In the genomic region with DNA sequence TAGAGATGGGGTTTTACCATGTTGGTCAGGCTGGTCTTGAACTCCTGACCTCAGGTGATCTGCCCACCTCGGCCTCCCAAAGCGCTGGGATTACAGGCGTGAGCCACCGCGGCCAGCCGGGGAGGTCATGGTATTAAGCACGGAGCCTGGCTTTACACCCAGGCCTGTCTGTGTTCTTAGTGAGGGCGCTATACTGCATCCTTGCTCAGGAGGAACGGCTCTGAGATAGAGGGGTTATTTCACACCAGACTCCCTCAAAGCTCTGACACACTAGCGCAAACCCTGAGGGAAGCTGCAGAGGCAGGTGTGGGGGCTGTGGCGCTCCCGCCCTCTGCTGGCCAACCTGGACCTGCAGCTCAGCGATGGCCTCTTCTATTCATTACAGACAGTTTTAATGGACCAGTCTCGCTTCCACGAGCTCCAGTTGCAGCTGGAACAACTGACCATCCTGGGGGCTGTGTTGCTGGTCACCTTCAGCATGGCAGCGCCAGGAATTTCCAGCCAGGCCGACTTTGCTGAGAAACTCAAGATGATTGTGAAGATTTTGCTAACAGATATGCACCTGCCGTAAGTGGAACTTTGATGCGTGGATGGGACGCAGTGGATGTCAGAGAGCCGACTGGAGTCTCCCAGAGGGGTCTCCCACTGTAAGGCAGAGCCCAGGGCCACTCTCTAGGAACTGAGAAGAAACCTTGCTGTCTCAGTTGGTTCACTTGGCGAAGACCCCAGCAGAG, we compare ENCODE assay signal across 9 cellular contexts. TPM values are rescaled to one million over a fixed set of nuclear protein-coding genes. Genes with fewer than 3 reads are reported as not detected.
DNase-seq lines count a peak whose midpoint lies in the region; ATAC-seq, FAIRE-seq and TF ChIP-seq lines count a peak whose summit lies in the region.
"Had no signal": no experiment of that assay in that cellular context is flagged by ENCODE, and none has a peak within 500 bp of the region (broad histone marks: within the 10 kb centered on the region; RNA-seq: fewer than 3 reads in every experiment).

No MANE protein-coding gene starts in this region.

- H2AFZ ChIP-seq in keratinocyte (ENCODE audit: control insufficient read depth, low read length) = no peak overlapping the region

- CTCF ChIA-PET in activated B cell treated with CpG ODN at 0.5 μM for 24 hours (lab: Charles Lee) = interaction anchor here (0.7 to 4.9 kb wide), 19 partner anchors 12 to 315 kb away, joined by 3 to 40 read pairs (median 5); a partner anchor contains a TSS

- no peak overlapping the region for H3K4me2 ChIP-seq in keratinocyte (ENCODE audit: control insufficient read depth, extremely low read depth, insufficient read depth, low read depth, low read length)

- peaks cover 59% of the 10 kb centered on the region for H3K36me3 Mint-ChIP-seq in activated B cell treated with CpG ODN at 0.5 μM for 24 hours (ENCODE audit: low read depth)

- POLR2A ChIA-PET in activated B cell treated with CpG ODN at 0.5 μM for 24 hours (lab: Charles Lee) = interaction anchor here (0.5 to 1.1 kb wide), 4 partner anchors 11 to 261 kb away, joined by 3 to 7 read pairs (median 4); a partner anchor contains a TSS

- no peaks in the 10 kb centered on the region for H3K9me1 ChIP-seq in keratinocyte (ENCODE audit: control insufficient read depth, extremely low read depth, insufficient read depth, low read length)

- dilution Hi-C loops in keratinocyte (cut with MboI; ENCODE audit: extremely low pct_ligation_motif_present, low sequenced_read_pairs) = no loop called here

- peaks cover 19 to 28% of the 10 kb centered on the region in 2 experiments for H3K36me3 ChIP-seq in keratinocyte (ENCODE audit: control insufficient read depth in 2 of 2, extremely low read depth in 1 of 2, insufficient read depth in 2 of 2, low read length in 2 of 2)

- intact Hi-C loops in activated B cell treated with CpG ODN at 0.5 μM for 24 hours (cut with micrococcal nuclease) = loop anchor here (1.0 to 5.0 kb wide), 5 partner anchors 105 to 743 kb away; no protein-coding TSS in a partner anchor

- H3K9me3 Mint-ChIP-seq in activated B cell treated with CpG ODN at 0.5 μM for 24 hours = no peaks in the 10 kb centered on the region

- no peaks in the 10 kb centered on the region for H3K79me2 ChIP-seq in keratinocyte (ENCODE audit: control insufficient read depth, insufficient read depth, low read length)

- H3K9ac ChIP-seq in keratinocyte (ENCODE audit: control insufficient read depth, extremely low read depth, insufficient read depth, low read length) = no peak overlapping the region

- DNase-seq in EL (peak; percentile 65), NCI-H2107 (lab: John Stamatoyannopoulos, UW) (peak; percentile 31), activated B cell treated with CpG ODN at 0.5 μM for 24 hours (peak; percentile 52), T47D (ENCODE audit: low read depth in 1 of 2, low spot score in 1 of 2) (peak; percentile 52 to 80), keratinocyte (ENCODE audit: low read depth, low spot score) (no peak)
- peak; percentile 64 to 66 for DNase-seq in stimulated activated CD4-positive, alpha-beta T cell treated with anti-CD3 and anti-CD28 coated beads, Interleukin-1b, Interleukin-23, amount 100 ng/mL, for 4 hours (ENCODE audit: low read depth in 2 of 2)

- H3K27me3 ChIP-seq in keratinocyte (ENCODE audit: control insufficient read depth, extremely low read depth, insufficient read depth, low read length) = no peaks in the 10 kb centered on the region

- ATAC-seq in HG02588 (IDR thresholded peaks at IDR 0.05; ENCODE audit: unreplicated experiment) (peak; percentile 58), activated B cell treated with CpG ODN at 0.5 μM for 24 hours (ENCODE audit: low read depth) (peak; percentile 92), HG02852 (IDR thresholded peaks at IDR 0.05; ENCODE audit: unreplicated experiment) (no peak)

- H3K9me3 ChIP-seq in keratinocyte (ENCODE audit: control insufficient read depth, low read depth, low read length) = no peaks in the 10 kb centered on the region

- no peak overlapping the region for H3K27ac Mint-ChIP-seq in activated B cell treated with CpG ODN at 0.5 μM for 24 hours

- TF ChIP-seq CTCF in activated B cell treated with CpG ODN at 0.5 μM for 24 hours (IDR thresholded peaks at IDR 0.05) = peak; percentile 30
- TF ChIP-seq CTCF in keratinocyte (optimal IDR thresholded peaks at IDR 0.05 in 1 of 3, IDR thresholded peaks at IDR 0.05 in 1 of 3, conservative IDR thresholded peaks at IDR 0.05 in 1 of 3; ENCODE audit: extremely low read depth in 1 of 3, insufficient read depth in 2 of 3, low read length in 3 of 3) = peak; percentile 96 to 98 (median 98)

- H3K27ac ChIP-seq in keratinocyte (ENCODE audit: control insufficient read depth, insufficient read depth, low read length) = no peak overlapping the region

- H3K27me3 Mint-ChIP-seq in activated B cell treated with CpG ODN at 0.5 μM for 24 hours = no peaks in the 10 kb centered on the region

- no peak overlapping the region for H3K4me3 Mint-ChIP-seq in activated B cell treated with CpG ODN at 0.5 μM for 24 hours

- in situ Hi-C loops in T47D (cut with HindIII; ENCODE audit: low pct_unique_long_range_greater_than_20kb, low sequenced_read_pairs) = no loop called here

- H3K4me3 ChIP-seq in keratinocyte (ENCODE audit: control insufficient read depth in 2 of 3, extremely low read depth in 1 of 3, insufficient read depth in 2 of 3, low read depth in 1 of 3, low read length in 3 of 3) = no peak overlapping the region

- peak; percentile 78 for FAIRE-seq in keratinocyte (lab: Jason Lieb, UNC)
- FAIRE-seq: colon had no signal

- H3K4me1 ChIP-seq in keratinocyte (ENCODE audit: control insufficient read depth, extremely low read depth, insufficient read depth, low read length) = peaks cover 46% of the 10 kb centered on the region

- H4K20me1 ChIP-seq in keratinocyte (ENCODE audit: control insufficient read depth, extremely low read depth, insufficient read depth, low read length) = no peaks in the 10 kb centered on the region

- H3K4me1 Mint-ChIP-seq in activated B cell treated with CpG ODN at 0.5 μM for 24 hours = peaks cover 27% of the 10 kb centered on the region

RNA-seq across cellular contexts. Expression of a gene that starts 26.2 kb away (rescaled TPM):
- total RNA-seq in activated B cell treated with CpG ODN at 0.5 μM for 24 hours = 13.5 and 17.7 TPM in 2 replicates
- polyA plus RNA-seq in keratinocyte = 22.8 to 27.6 TPM (median 25.1 TPM) in 3 replicates
- polyA plus RNA-seq in keratinocyte (2011; ENCODE audit: low read depth) = 18.5 TPM
- 20.8 and 27.7 TPM in 2 replicates for polyA plus RNA-seq in keratinocyte (2011; cell fraction: cytosol; rRNA removed)
- polyA plus RNA-seq in keratinocyte (2011; cell fraction: nucleus; rRNA removed) = 40.1 and 42.0 TPM in 2 replicates
- polyA plus RNA-seq in keratinocyte (2012; ENCODE audit: low replicate concordance) = 14.3 and 18.3 TPM in 2 replicates
- 41.5 to 54.0 TPM (median 50.8 TPM) in 3 replicates for polyA minus RNA-seq in keratinocyte
- 45.1 TPM for polyA minus RNA-seq in keratinocyte (2011; cell fraction: cytosol; rRNA and poly(A)+ RNA removed)
- polyA minus RNA-seq in keratinocyte (2011; cell fraction: nucleus; rRNA and poly(A)+ RNA removed) = 35.2 and 63.4 TPM in 2 replicates

RNA-seq across cellular contexts. Expression of a gene that starts 49.9 kb away (rescaled TPM):
- 0.27 TPM in 1 of 2 replicates, not detected in the other for total RNA-seq in activated B cell treated with CpG ODN at 0.5 μM for 24 hours
- 15.5 to 29.8 TPM (median 19.3 TPM) in 3 replicates for polyA plus RNA-seq in keratinocyte
- 16.4 TPM for polyA plus RNA-seq in keratinocyte (2011; ENCODE audit: low read depth)
- 9.0 and 19.3 TPM in 2 replicates for polyA plus RNA-seq in keratinocyte (2011; cell fraction: cytosol; rRNA removed)
- polyA plus RNA-seq in keratinocyte (2011; cell fraction: nucleus; rRNA removed) = 34.1 and 42.4 TPM in 2 replicates
- polyA plus RNA-seq in keratinocyte (2012; ENCODE audit: low replicate concordance) = 7.2 and 13.6 TPM in 2 replicates
- polyA minus RNA-seq in keratinocyte = 3.6 to 14.0 TPM (median 10.9 TPM) in 3 replicates
- 8.4 TPM for polyA minus RNA-seq in keratinocyte (2011; cell fraction: cytosol; rRNA and poly(A)+ RNA removed)
- 17.3 and 28.6 TPM in 2 replicates for polyA minus RNA-seq in keratinocyte (2011; cell fraction: nucleus; rRNA and poly(A)+ RNA removed)
